In genomic region chr4:21815651-21816050, GRCh38 we compare ENCODE assay signal across 18 cellular contexts.
DNase-seq lines count a peak whose midpoint lies in the region; TF ChIP-seq lines count a peak whose summit lies in the region.
"Had no signal": no experiment of that assay in that cellular context is flagged by ENCODE, and none has a peak within 500 bp of the region (broad histone marks: within the 10 kb centered on the region; RNA-seq: fewer than 3 reads in every experiment).

No MANE protein-coding gene starts in this region.

- no peak overlapping the region for H3K27ac ChIP-seq in adrenal gland
- H3K27ac ChIP-seq: 22Rv1; A549; BLaER1 treated with 17β-estradiol and CSF1 and Interleukin-3, amounts not matched to agents 10 nM and 100 nM; C4-2B had no signal

- intact Hi-C loops in adrenal gland (cut with DNase I), result no loop called here

- H3K27me3 ChIP-seq in adrenal gland, result no peaks in the 10 kb centered on the region
- H3K27me3 ChIP-seq: BLaER1 treated with 17β-estradiol and CSF1 and Interleukin-3, amounts not matched to agents 10 nM and 100 nM had no signal

- TF ChIP-seq POLR2A in adrenal gland (IDR thresholded peaks at IDR 0.05), result no peak

- no peaks in the 10 kb centered on the region for H3K4me1 ChIP-seq in adrenal gland (replicated peaks in 1 of 2)
- H3K4me1 ChIP-seq: A549; BLaER1 treated with 17β-estradiol and CSF1 and Interleukin-3, amounts not matched to agents 10 nM and 100 nM had no signal

- H3K4me3 ChIP-seq in adrenal gland, result no peak overlapping the region
- H3K4me3 ChIP-seq: A549; BLaER1 treated with 17β-estradiol and CSF1 and Interleukin-3, amounts not matched to agents 10 nM and 100 nM; GM12878 had no signal

- no peaks in the 10 kb centered on the region for H3K36me3 ChIP-seq in adrenal gland (replicated peaks in 1 of 2)
- H3K36me3 ChIP-seq: BLaER1 treated with 17β-estradiol and CSF1 and Interleukin-3, amounts not matched to agents 10 nM and 100 nM had no signal

- no peak for TF ChIP-seq CTCF in adrenal gland (IDR thresholded peaks at IDR 0.05)

- DNase-seq in DMS 273 (lab: John Stamatoyannopoulos, UW; ENCODE audit: unreplicated experiment), result peak; percentile 18
- DNase-seq in DMS 273 treated with DMSO at 0.1 percent for 48 hours (lab: John Stamatoyannopoulos, UW), result no peak
- DNase-seq in cerebellar cortex (ENCODE audit: low spot score), result peak; percentile 62
- peak; percentile 25 for DNase-seq in inferior parietal cortex (ENCODE audit: extremely low spot score)
- no peak for DNase-seq in SHP77 treated with DMSO at 0.1 percent for 48 hours (lab: John Stamatoyannopoulos, UW)
- DNase-seq in adrenal gland, result no peak
- DNase-seq: AML-193; Caco-2; Calu3; CD4-positive, alpha-beta T cell; CD8-positive, alpha-beta T cell; DMS79 treated with DMSO at 0.1 percent for 48 hours; GDM1 had no signal

- no peaks in the 10 kb centered on the region for H3K9me3 ChIP-seq in adrenal gland (replicated peaks in 1 of 3)
- H3K9me3 ChIP-seq: A549 had no signal

Comparison
In these comparisons a context has a peak if more than half of its experiments do, and no peak if none do; other contexts are left out.
1. DNase-seq: peak in DMS 273 (single experiment), cerebellar cortex (single experiment) and inferior parietal cortex (single experiment); none in DMS 273 treated with DMSO at 0.1 percent for 48 hours (single experiment), SHP77 treated with DMSO at 0.1 percent for 48 hours (single experiment) and adrenal gland (0 of 7).